Comparison of ENCODE assay signal across 14 cellular contexts in genomic region chr5:170311856-170312405, GRCh38. TPM values are rescaled to one million over a fixed set of nuclear protein-coding genes. Genes with fewer than 3 reads are reported as not detected.
A peak's percentile ranks its signal among the peaks of the same experiment; 100 is the strongest.
DNase-seq lines count a peak whose midpoint lies in the region; ATAC-seq and TF ChIP-seq lines count a peak whose summit lies in the region.
"Had no signal": no experiment of that assay in that cellular context is flagged by ENCODE, and none has a peak within 500 bp of the region (broad histone marks: within the 10 kb centered on the region; RNA-seq: fewer than 3 reads in every experiment).

No MANE protein-coding gene starts in this region.

- no peak for DNase-seq in activated T-cell treated with anti-CD3 and anti-CD28 coated beads, Interleukin-2, amount 50 U/mL, for 24 hours
- DNase-seq in activated T-cell treated with anti-CD3 and anti-CD28 coated beads, Interleukin-2, amount 50 U/mL, for 48 hours = no peak
- DNase-seq in HL-60 (ENCODE audit: low read depth in 1 of 2, low spot score in 1 of 2) (no peak), smooth muscle cell (lab: John Stamatoyannopoulos, UW; ENCODE audit: unreplicated experiment) (no peak), GM20000 (ENCODE audit: low spot score) (no peak), NCI-H526 (lab: John Stamatoyannopoulos, UW) (no peak)
- no peak for DNase-seq in activated naive CD8-positive, alpha-beta T cell treated with anti-CD3 and anti-CD28 coated beads, Interleukin-2, amount 50 U/mL, for 24 hours
- DNase-seq: amniotic stem cell, DMS53, NCI-H748 treated with DMSO at 0.1 percent for 48 hours, right cardiac atrium had no signal

- H4K20me1 ChIP-seq in smooth muscle cell (ENCODE audit: low read depth) = no peaks in the 10 kb centered on the region

- H3K9ac ChIP-seq in smooth muscle cell (ENCODE audit: low read depth) = peak overlapping the region; percentile 70

- peaks cover 71% of the 10 kb centered on the region for H3K4me1 Mint-ChIP-seq in activated T-cell treated with anti-CD3 and anti-CD28 coated beads, Interleukin-2, amount 50 U/mL, for 24 hours (ENCODE audit: low read depth)
- peaks cover 71% of the 10 kb centered on the region for H3K4me1 Mint-ChIP-seq in activated naive CD8-positive, alpha-beta T cell treated with anti-CD3 and anti-CD28 coated beads, Interleukin-2, amount 50 U/mL, for 24 hours

- no peak for TF ChIP-seq CTCF in HL-60 (IDR thresholded peaks at IDR 0.05; ENCODE audit: insufficient read depth, low read length)
- no peak for TF ChIP-seq CTCF in smooth muscle cell (IDR thresholded peaks at IDR 0.05; ENCODE audit: borderline replicate concordance, insufficient read depth, poor library complexity, severe bottlenecking)
- no peak for TF ChIP-seq CTCF in GM20000 (IDR thresholded peaks at IDR 0.05; ENCODE audit: extremely low read depth, missing control alignments)

- no peaks in the 10 kb centered on the region for H3K79me2 ChIP-seq in smooth muscle cell (ENCODE audit: low read depth)

- H3F3A ChIP-seq in smooth muscle cell (ENCODE audit: low read depth) = peaks cover 21% of the 10 kb centered on the region

- H3K4me3 ChIP-seq in HL-60 (replicated peaks; ENCODE audit: insufficient read depth, low read length) = no peak overlapping the region
- no peak overlapping the region for H3K4me3 ChIP-seq in smooth muscle cell
- H3K4me3 ChIP-seq: gastroesophageal sphincter, MG63 had no signal

- H3K27me3 Mint-ChIP-seq in activated T-cell treated with anti-CD3 and anti-CD28 coated beads, Interleukin-2, amount 50 U/mL, for 24 hours = no peaks in the 10 kb centered on the region
- H3K27me3 Mint-ChIP-seq in activated naive CD8-positive, alpha-beta T cell treated with anti-CD3 and anti-CD28 coated beads, Interleukin-2, amount 50 U/mL, for 24 hours = no peaks in the 10 kb centered on the region

- peaks cover 37% of the 10 kb centered on the region for H3K4me1 ChIP-seq in smooth muscle cell (ENCODE audit: low read depth)

- H3K4me2 ChIP-seq in smooth muscle cell = peak overlapping the region; percentile 58

- peak overlapping the region; percentile 94 for H3K27ac Mint-ChIP-seq in activated T-cell treated with anti-CD3 and anti-CD28 coated beads, Interleukin-2, amount 50 U/mL, for 24 hours
- H3K27ac Mint-ChIP-seq in activated naive CD8-positive, alpha-beta T cell treated with anti-CD3 and anti-CD28 coated beads, Interleukin-2, amount 50 U/mL, for 24 hours = peak overlapping the region; percentile 87

- no peak for ATAC-seq in activated naive CD8-positive, alpha-beta T cell treated with anti-CD3 and anti-CD28 coated beads, Interleukin-2, amount 50 U/mL, for 24 hours
- ATAC-seq in activated CD4-positive, CD25-positive, alpha-beta regulatory T cell treated with anti-CD3 and anti-CD28 coated beads, Interleukin-2, amount 50 U/mL, for 24 hours = no peak
- ATAC-seq: gastroesophageal sphincter had no signal

- H3K27ac ChIP-seq in HL-60 (replicated peaks) (peak overlapping the region; percentile 34; the same call in 1 of the 2 replicates), smooth muscle cell (ENCODE audit: low read depth) (peak overlapping the region; percentile 98)
- H3K27ac ChIP-seq: gastroesophageal sphincter had no signal

- H3K4me3 Mint-ChIP-seq in activated T-cell treated with anti-CD3 and anti-CD28 coated beads, Interleukin-2, amount 50 U/mL, for 24 hours = peak overlapping the region; percentile 77
- H3K4me3 Mint-ChIP-seq in activated naive CD8-positive, alpha-beta T cell treated with anti-CD3 and anti-CD28 coated beads, Interleukin-2, amount 50 U/mL, for 24 hours = peak overlapping the region; percentile 82

- H2AFZ ChIP-seq in smooth muscle cell (ENCODE audit: low read depth) = no peak overlapping the region

- H3K36me3 ChIP-seq in smooth muscle cell (ENCODE audit: low read depth) = no peaks in the 10 kb centered on the region
- H3K36me3 ChIP-seq: gastroesophageal sphincter, MG63 had no signal

- no peaks in the 10 kb centered on the region for H3K9me3 Mint-ChIP-seq in activated T-cell treated with anti-CD3 and anti-CD28 coated beads, Interleukin-2, amount 50 U/mL, for 24 hours
- H3K9me3 Mint-ChIP-seq in activated naive CD8-positive, alpha-beta T cell treated with anti-CD3 and anti-CD28 coated beads, Interleukin-2, amount 50 U/mL, for 24 hours = no peaks in the 10 kb centered on the region

- H3K9me3 ChIP-seq in smooth muscle cell (replicated peaks; ENCODE audit: low read depth) = no peaks in the 10 kb centered on the region
- H3K9me3 ChIP-seq: gastroesophageal sphincter, MG63 had no signal

- H3K27me3 ChIP-seq in HL-60 (ENCODE audit: insufficient read depth, poor library complexity, severe bottlenecking) (no peaks in the 10 kb centered on the region), smooth muscle cell (ENCODE audit: low read depth) (no peaks in the 10 kb centered on the region)
- H3K27me3 ChIP-seq: gastroesophageal sphincter, MG63 had no signal

- H3K36me3 Mint-ChIP-seq in activated T-cell treated with anti-CD3 and anti-CD28 coated beads, Interleukin-2, amount 50 U/mL, for 24 hours (ENCODE audit: low read depth) = no peaks in the 10 kb centered on the region
- peaks cover 1% of the 10 kb centered on the region for H3K36me3 Mint-ChIP-seq in activated naive CD8-positive, alpha-beta T cell treated with anti-CD3 and anti-CD28 coated beads, Interleukin-2, amount 50 U/mL, for 24 hours (ENCODE audit: low read depth)

- 72% methylated on average over 6 of the region's 6 CpGs for WGBS in smooth muscle cell (ENCODE audit: low lambda C conversion rate)

RNA-seq across cellular contexts. Expression of gene LCP2, which starts 14.4 kb away (rescaled TPM):
- 0.45 and 0.54 TPM in 2 replicates for total RNA-seq in smooth muscle cell
- 2.2 and 2.7 TPM in 2 replicates for polyA plus RNA-seq in smooth muscle cell
